In the genomic region with DNA sequence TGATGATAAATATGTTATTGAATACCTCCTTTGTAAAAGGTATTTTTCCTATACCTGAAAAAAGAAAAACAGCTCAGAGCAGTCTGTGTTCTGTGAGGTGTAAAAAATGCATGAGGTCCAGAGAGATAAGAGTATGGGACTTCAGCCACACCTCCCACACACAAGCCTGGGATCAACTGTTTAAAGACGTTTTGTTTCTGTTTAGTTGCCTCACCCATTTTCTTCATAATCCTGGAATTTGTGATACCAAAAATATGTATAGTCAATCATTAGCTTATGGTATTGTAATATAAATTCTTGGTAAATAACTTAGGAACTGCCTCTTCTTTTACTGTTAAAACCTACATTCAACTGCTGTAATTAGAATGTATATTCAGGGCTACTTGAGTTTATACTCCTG, we compare ENCODE assay signal across 1 cellular context.
TF ChIP-seq lines count a peak whose summit lies in the region.

No MANE protein-coding gene starts in this region.

TF ChIP-seq in K562, 482 proteins besides CTCF, POLR2A, EP300 and RAD21 (continued from another document):
- TF ChIP-seq PBX2 (CRISPR knock-in tag; IDR thresholded peaks at IDR 0.05; ENCODE audit: low read depth), result no peak
- no peak for TF ChIP-seq PBX2 (tag; conservative IDR thresholded peaks at IDR 0.05; ENCODE audit: low read depth)
- TF ChIP-seq, protein P1, sequence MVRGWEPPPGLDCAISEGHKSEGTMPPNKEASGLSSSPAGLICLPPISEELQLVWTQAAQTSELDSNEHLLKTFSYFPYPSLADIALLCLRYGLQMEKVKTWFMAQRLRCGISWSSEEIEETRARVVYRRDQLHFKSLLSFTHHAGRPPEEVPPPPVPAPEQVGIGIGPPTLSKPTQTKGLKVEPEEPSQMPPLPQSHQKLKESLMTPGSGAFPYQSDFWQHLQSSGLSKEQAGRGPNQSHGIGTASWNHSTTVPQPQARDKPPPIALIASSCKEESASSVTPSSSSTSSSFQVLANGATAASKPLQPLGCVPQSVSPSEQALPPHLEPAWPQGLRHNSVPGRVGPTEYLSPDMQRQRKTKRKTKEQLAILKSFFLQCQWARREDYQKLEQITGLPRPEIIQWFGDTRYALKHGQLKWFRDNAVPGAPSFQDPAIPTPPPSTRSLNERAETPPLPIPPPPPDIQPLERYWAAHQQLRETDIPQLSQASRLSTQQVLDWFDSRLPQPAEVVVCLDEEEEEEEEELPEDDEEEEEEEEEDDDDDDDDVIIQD (CRISPR knock-in tag; IDR thresholded peaks at IDR 0.05), result no peak
- TF ChIP-seq, protein P2, sequence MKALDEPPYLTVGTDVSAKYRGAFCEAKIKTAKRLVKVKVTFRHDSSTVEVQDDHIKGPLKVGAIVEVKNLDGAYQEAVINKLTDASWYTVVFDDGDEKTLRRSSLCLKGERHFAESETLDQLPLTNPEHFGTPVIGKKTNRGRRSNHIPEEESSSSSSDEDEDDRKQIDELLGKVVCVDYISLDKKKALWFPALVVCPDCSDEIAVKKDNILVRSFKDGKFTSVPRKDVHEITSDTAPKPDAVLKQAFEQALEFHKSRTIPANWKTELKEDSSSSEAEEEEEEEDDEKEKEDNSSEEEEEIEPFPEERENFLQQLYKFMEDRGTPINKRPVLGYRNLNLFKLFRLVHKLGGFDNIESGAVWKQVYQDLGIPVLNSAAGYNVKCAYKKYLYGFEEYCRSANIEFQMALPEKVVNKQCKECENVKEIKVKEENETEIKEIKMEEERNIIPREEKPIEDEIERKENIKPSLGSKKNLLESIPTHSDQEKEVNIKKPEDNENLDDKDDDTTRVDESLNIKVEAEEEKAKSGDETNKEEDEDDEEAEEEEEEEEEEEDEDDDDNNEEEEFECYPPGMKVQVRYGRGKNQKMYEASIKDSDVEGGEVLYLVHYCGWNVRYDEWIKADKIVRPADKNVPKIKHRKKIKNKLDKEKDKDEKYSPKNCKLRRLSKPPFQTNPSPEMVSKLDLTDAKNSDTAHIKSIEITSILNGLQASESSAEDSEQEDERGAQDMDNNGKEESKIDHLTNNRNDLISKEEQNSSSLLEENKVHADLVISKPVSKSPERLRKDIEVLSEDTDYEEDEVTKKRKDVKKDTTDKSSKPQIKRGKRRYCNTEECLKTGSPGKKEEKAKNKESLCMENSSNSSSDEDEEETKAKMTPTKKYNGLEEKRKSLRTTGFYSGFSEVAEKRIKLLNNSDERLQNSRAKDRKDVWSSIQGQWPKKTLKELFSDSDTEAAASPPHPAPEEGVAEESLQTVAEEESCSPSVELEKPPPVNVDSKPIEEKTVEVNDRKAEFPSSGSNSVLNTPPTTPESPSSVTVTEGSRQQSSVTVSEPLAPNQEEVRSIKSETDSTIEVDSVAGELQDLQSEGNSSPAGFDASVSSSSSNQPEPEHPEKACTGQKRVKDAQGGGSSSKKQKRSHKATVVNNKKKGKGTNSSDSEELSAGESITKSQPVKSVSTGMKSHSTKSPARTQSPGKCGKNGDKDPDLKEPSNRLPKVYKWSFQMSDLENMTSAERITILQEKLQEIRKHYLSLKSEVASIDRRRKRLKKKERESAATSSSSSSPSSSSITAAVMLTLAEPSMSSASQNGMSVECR (CRISPR knock-in tag; IDR thresholded peaks at IDR 0.05), result no peak
- no peak for TF ChIP-seq MIER1 (IDR thresholded peaks at IDR 0.05; ENCODE audit: low read depth)
- TF ChIP-seq CBFA2T3 (IDR thresholded peaks at IDR 0.05), result peak; percentile 44
- no peak for TF ChIP-seq ZNF134 (CRISPR knock-in tag; conservative IDR thresholded peaks at IDR 0.05)
- peak; percentile 54 for TF ChIP-seq TCF3 (CRISPR knock-in tag; IDR thresholded peaks at IDR 0.05)
- no peak for TF ChIP-seq DPF2 (IDR thresholded peaks at IDR 0.05)
- no peak for TF ChIP-seq HDGF (IDR thresholded peaks at IDR 0.05)
TF ChIP-seq in K562: peak in this region for 2.
